In genomic region chr7:95395755-95396135, GRCh38 we compare ENCODE assay signal across 2 cellular contexts.
TF ChIP-seq lines count a peak whose summit lies in the region.

No MANE protein-coding gene starts in this region.

TF ChIP-seq in A549, 52 proteins besides CTCF, POLR2A, EP300 and RAD21:
- TF ChIP-seq ZC3H11A (IDR thresholded peaks at IDR 0.05) (no peak), NPAS2 (CRISPR knock-in tag; IDR thresholded peaks at IDR 0.05; ENCODE audit: borderline replicate concordance) (no peak), REST (IDR thresholded peaks at IDR 0.05) (no peak), EHF (CRISPR knock-in tag; IDR thresholded peaks at IDR 0.05) (no peak), EHMT2 (IDR thresholded peaks at IDR 0.05; ENCODE audit: low read depth) (no peak), KDM1A (IDR thresholded peaks at IDR 0.05; ENCODE audit: low read depth) (no peak), HES2 (IDR thresholded peaks at IDR 0.05) (no peak), HEYL (CRISPR knock-in tag; IDR thresholded peaks at IDR 0.05) (no peak), RCOR1 (IDR thresholded peaks at IDR 0.05; ENCODE audit: low read depth, low read length) (no peak)

TF ChIP-seq in K562, 482 proteins besides CTCF, POLR2A, EP300 and RAD21:
- TF ChIP-seq ZHX1 (conservative IDR thresholded peaks at IDR 0.05; ENCODE audit: low read length) = no peak
- no peak for TF ChIP-seq ZNF318 (IDR thresholded peaks at IDR 0.05; ENCODE audit: borderline replicate concordance in 1 of 2, low read depth in 1 of 2)
- no peak for TF ChIP-seq CREM (IDR thresholded peaks at IDR 0.05; ENCODE audit: low read depth)
- no peak for TF ChIP-seq BRD9 (IDR thresholded peaks at IDR 0.05; ENCODE audit: low read depth, partially characterized antibody)
- no peak for TF ChIP-seq NONO (IDR thresholded peaks at IDR 0.05; ENCODE audit: low read depth in 2 of 2, low read length in 1 of 2)
- TF ChIP-seq CUX1 (CRISPR knock-in tag; IDR thresholded peaks at IDR 0.05) = no peak
- no peak for TF ChIP-seq EP400 (IDR thresholded peaks at IDR 0.05)
- TF ChIP-seq CAMTA2 (CRISPR knock-in tag; conservative IDR thresholded peaks at IDR 0.05) = no peak
- no peak for TF ChIP-seq NCOR1 (IDR thresholded peaks at IDR 0.05)
